In genomic region chr2:1701556-1702185, GRCh38 we compare ENCODE assay signal across 16 cellular contexts. TPM values are rescaled to one million over a fixed set of nuclear protein-coding genes. Genes with fewer than 3 reads are reported as not detected.
A peak's percentile ranks its signal among the peaks of the same experiment; 100 is the strongest.
DNase-seq lines count a peak whose midpoint lies in the region; ATAC-seq and TF ChIP-seq lines count a peak whose summit lies in the region.
"Had no signal": no experiment of that assay in that cellular context is flagged by ENCODE, and none has a peak within 500 bp of the region (broad histone marks: within the 10 kb centered on the region; RNA-seq: fewer than 3 reads in every experiment).

No MANE protein-coding gene starts in this region.

- TF ChIP-seq RAD21 in SK-N-SH (IDR thresholded peaks at IDR 0.05; ENCODE audit: low read length) = no peak

- H3K27me3 ChIP-seq in SK-N-SH (ENCODE audit: insufficient read depth) = no peaks in the 10 kb centered on the region
- H3K27me3 ChIP-seq in PC-9 (ENCODE audit: insufficient read depth, low read depth) = peaks cover 14% of the 10 kb centered on the region
- H3K27me3 ChIP-seq in thyroid gland = no peaks in the 10 kb centered on the region
- H3K27me3 ChIP-seq in ascending aorta = no peaks in the 10 kb centered on the region

- POLR2A ChIA-PET in SK-N-SH (lab: Yijun Ruan, JAX) = no interaction called here
- POLR2A ChIA-PET in PC-9 (lab: Charles Lee; ENCODE audit: unreplicated experiment) = no interaction called here

- H3K9me2 ChIP-seq in SK-N-SH = no peaks in the 10 kb centered on the region
- H3K9me2 ChIP-seq in PC-9 (ENCODE audit: insufficient read depth) = no peaks in the 10 kb centered on the region

- H3K4me2 ChIP-seq in SK-N-SH (no peak overlapping the region), PC-9 (peak overlapping the region; percentile 20; the same call in 1 of the 2 replicates)

- ATAC-seq in SK-N-SH treated with all-trans-retinoic acid at 6 μM for 48 hours = peak; percentile 44
- ATAC-seq in GM21526 (IDR thresholded peaks at IDR 0.05; ENCODE audit: low FRiP score, unreplicated experiment) = no peak
- ATAC-seq: activated CD4-positive, alpha-beta T cell treated with anti-CD3 and anti-CD28 coated beads for 36 hours; activated T-cell treated with anti-CD3 and anti-CD28 coated beads, Interleukin-2, amount 50 U/mL, for 72 hours; K562 had no signal

- intact Hi-C loops in PC-9 (cut with micrococcal nuclease; ENCODE audit: unreplicated experiment) (no loop called here), thyroid gland (cut with DNase I) (no loop called here), ascending aorta (cut with DNase I) (no loop called here)

- DNase-seq in SK-N-SH (no peak), PC-9 (peak; percentile 34 to 70), islet precursor cell (peak; percentile 61), thyroid gland (peak; percentile 47 to 50), ascending aorta (ENCODE audit: low spot score in 2 of 2) (no peak), mesenteric fat pad (ENCODE audit: low spot score) (no peak)
- DNase-seq: activated CD4-positive, alpha-beta T cell treated with anti-CD3 and anti-CD28 coated beads for 36 hours; activated T-cell treated with anti-CD3 and anti-CD28 coated beads, Interleukin-2, amount 50 U/mL, for 72 hours; Calu3; dermis blood vessel endothelial cell; naive B cell; NCI-H1694 treated with DMSO at 0.1 percent for 48 hours had no signal

- H3K9ac ChIP-seq in SK-N-SH = no peak overlapping the region

- BruUV-seq in PC-9 (replicated peaks; lab: Mats Ljungman, UMichigan) = no TSS peak

- H3K4me1 ChIP-seq in SK-N-SH (ENCODE audit: control insufficient read depth in 1 of 2, insufficient read depth in 2 of 2, low read depth in 1 of 2, low read length in 1 of 2) (peaks cover 0 to 53% of the 10 kb centered on the region in 2 experiments; a peak in 3 of 4 replicates), PC-9 (replicated peaks; ENCODE audit: insufficient read depth) (peaks cover 7% of the 10 kb centered on the region; the same call in 1 of the 2 replicates), thyroid gland (peaks cover 25 to 62% of the 10 kb centered on the region in 2 donors), ascending aorta (peaks cover 0 to 8% of the 10 kb centered on the region in 2 donors)

- H3K9me3 ChIP-seq in SK-N-SH (no peaks in the 10 kb centered on the region), PC-9 (ENCODE audit: insufficient read depth, low read depth) (no peaks in the 10 kb centered on the region), thyroid gland (no peaks in the 10 kb centered on the region), ascending aorta (no peaks in the 10 kb centered on the region)
- H3K9me3 ChIP-seq: thoracic aorta had no signal

- H2AFZ ChIP-seq in SK-N-SH (ENCODE audit: low read depth) (no peak overlapping the region), PC-9 (no peak overlapping the region)

- no peaks in the 10 kb centered on the region for H3K36me3 ChIP-seq in SK-N-SH (replicated peaks in 1 of 2; ENCODE audit: control insufficient read depth in 1 of 2, insufficient read depth in 2 of 2, low read length in 1 of 2)
- no peaks in the 10 kb centered on the region for H3K36me3 ChIP-seq in PC-9 (ENCODE audit: low read depth)
- no peaks in the 10 kb centered on the region for H3K36me3 ChIP-seq in thyroid gland
- no peaks in the 10 kb centered on the region for H3K36me3 ChIP-seq in ascending aorta
- H3K36me3 ChIP-seq: thoracic aorta had no signal

- 88% methylated on average over 20 of the region's 20 CpGs for WGBS in SK-N-SH (ENCODE audit: low lambda C conversion rate)
- WGBS in thyroid gland, 2 donors = 76 to 77% methylated on average over 19 to 20 of the region's 20 CpGs

- H3K79me2 ChIP-seq in SK-N-SH (ENCODE audit: insufficient read depth) (peaks cover 73% of the 10 kb centered on the region), PC-9 (ENCODE audit: low read depth) (peaks cover 32% of the 10 kb centered on the region)

- no peak for TF ChIP-seq POLR2A in thyroid gland (IDR thresholded peaks at IDR 0.05)

- CTCF ChIA-PET in SK-N-SH (lab: Yijun Ruan, JAX) (interaction anchor here (1.0 to 1.3 kb wide), 3 partner anchors 27 to 151 kb away, joined by 3 to 4 read pairs (median 3); no protein-coding TSS in a partner anchor), PC-9 (lab: Charles Lee) (no interaction called here)

- H4K20me1 ChIP-seq in SK-N-SH (ENCODE audit: insufficient read depth) (peaks cover 73% of the 10 kb centered on the region), PC-9 (ENCODE audit: insufficient read depth) (peaks cover 4% of the 10 kb centered on the region; the same call in 1 of the 2 replicates)

- H3K4me3 ChIP-seq in SK-N-SH (ENCODE audit: low read depth in 2 of 2, low read length in 1 of 2) (no peak overlapping the region), PC-9 (no peak overlapping the region), thyroid gland (replicated peaks in 1 of 3) (no peak overlapping the region), ascending aorta (no peak overlapping the region)
- H3K4me3 ChIP-seq: K562, thoracic aorta had no signal

- H3F3A ChIP-seq in SK-N-SH (replicated peaks; ENCODE audit: insufficient read depth) = peaks cover 8% of the 10 kb centered on the region
- H3F3A ChIP-seq in PC-9 (ENCODE audit: insufficient read depth, low read depth) = no peaks in the 10 kb centered on the region

- TF ChIP-seq EP300 in SK-N-SH (IDR thresholded peaks at IDR 0.05; ENCODE audit: borderline replicate concordance in 1 of 2, low read depth in 1 of 2, low read length in 1 of 2) = no peak

- TF ChIP-seq CTCF in SK-N-SH (IDR thresholded peaks at IDR 0.05) (no peak), PC-9 (conservative IDR thresholded peaks at IDR 0.05) (no peak), thyroid gland (IDR thresholded peaks at IDR 0.05) (no peak), ascending aorta (IDR thresholded peaks at IDR 0.05) (no peak)

- peak overlapping the region in 1 of 2 experiments; percentile 3; a peak in 1 of 4 replicates for H3K27ac ChIP-seq in SK-N-SH (ENCODE audit: low read depth in 2 of 2, low read length in 1 of 2)
- H3K27ac ChIP-seq in PC-9 = no peak overlapping the region
- H3K27ac ChIP-seq in thyroid gland = peak overlapping the region in 1 of 3 donors; percentile 61
- H3K27ac ChIP-seq in ascending aorta = no peak overlapping the region
- H3K27ac ChIP-seq: thoracic aorta had no signal

TF ChIP-seq in SK-N-SH treated with all-trans-retinoic acid at 6 μM for 48 hours, 23 proteins besides CTCF, POLR2A, EP300 and RAD21 (continues in another document):
- TF ChIP-seq ZFP30 (CRISPR knock-in tag; IDR thresholded peaks at IDR 0.05) (no peak), CREB5 (CRISPR knock-in tag; IDR thresholded peaks at IDR 0.05; ENCODE audit: low read depth) (no peak)

TF ChIP-seq in SK-N-SH, 30 proteins besides CTCF, POLR2A, EP300 and RAD21 (continues in another document):
- TF ChIP-seq TEAD4 (IDR thresholded peaks at IDR 0.05; ENCODE audit: borderline replicate concordance, insufficient read depth) = no peak
- TF ChIP-seq NFIC (IDR thresholded peaks at IDR 0.05; ENCODE audit: borderline replicate concordance) = no peak
- TF ChIP-seq JUND (IDR thresholded peaks at IDR 0.05) = no peak
- TF ChIP-seq MXI1 (IDR thresholded peaks at IDR 0.05; ENCODE audit: low read depth, low read length) = no peak
- no peak for TF ChIP-seq MAX (IDR thresholded peaks at IDR 0.05; ENCODE audit: low read depth)
- TF ChIP-seq FOXJ3 (CRISPR knock-in tag; IDR thresholded peaks at IDR 0.05) = no peak
- TF ChIP-seq SIN3A (IDR thresholded peaks at IDR 0.05; ENCODE audit: borderline replicate concordance, low read depth, low read length) = no peak
- no peak for TF ChIP-seq RFX5 (IDR thresholded peaks at IDR 0.05; ENCODE audit: low read length)
- TF ChIP-seq FOSL2 (IDR thresholded peaks at IDR 0.05; ENCODE audit: borderline replicate concordance, low read depth) = no peak
- TF ChIP-seq GATA2 (CRISPR knock-in tag; IDR thresholded peaks at IDR 0.05) = no peak
- TF ChIP-seq TCF12 (IDR thresholded peaks at IDR 0.05) = no peak
- no peak for TF ChIP-seq GABPA (IDR thresholded peaks at IDR 0.05; ENCODE audit: low read depth)
- no peak for TF ChIP-seq USF2 (IDR thresholded peaks at IDR 0.05; ENCODE audit: borderline replicate concordance, low read depth, low read length)
- no peak for TF ChIP-seq SMC3 (IDR thresholded peaks at IDR 0.05; ENCODE audit: low read depth, low read length)
- no peak for TF ChIP-seq USF1 (IDR thresholded peaks at IDR 0.05; ENCODE audit: borderline replicate concordance, low read depth)
- TF ChIP-seq MEF2A (IDR thresholded peaks at IDR 0.05; ENCODE audit: borderline replicate concordance, low read depth) = no peak
- no peak for TF ChIP-seq ELF1 (IDR thresholded peaks at IDR 0.05)
- no peak for TF ChIP-seq FOXM1 (IDR thresholded peaks at IDR 0.05; ENCODE audit: low read depth)

RNA-seq across cellular contexts. Expression of gene PXDN, which starts 42.6 kb away (rescaled TPM):
- polyA plus RNA-seq in SK-N-SH (2012; rRNA removed) = 76.8 and 146 TPM in 2 replicates
- 105 and 143 TPM in 2 replicates for polyA plus RNA-seq in SK-N-SH (2012; cell fraction: cytosol; rRNA removed)
- polyA plus RNA-seq in SK-N-SH (2012; cell fraction: nucleus; rRNA removed) = 193 and 256 TPM in 2 replicates
- total RNA-seq in PC-9 (2021) (91.1 and 92.2 TPM in 2 replicates), thyroid gland (10 to 100 TPM in 3 of 4 donors, 1 to 10 TPM in 1; 6.9 to 17.3 (median 13.6) TPM), ascending aorta (188 TPM), mesenteric fat pad (228 TPM)
- total RNA-seq: Calu3 had no signal
- polyA plus RNA-seq: K562 had no signal

Comparison
In these comparisons a context has a peak if more than half of its experiments do, and no peak if none do; other contexts are left out.
1. DNase-seq: peak in PC-9 (2 of 2), islet precursor cell (single experiment) and thyroid gland (2 of 2); none in SK-N-SH (single experiment), ascending aorta (0 of 2) and mesenteric fat pad (single experiment).